Comparison of ENCODE assay signal across 1 cellular context in the genomic region with DNA sequence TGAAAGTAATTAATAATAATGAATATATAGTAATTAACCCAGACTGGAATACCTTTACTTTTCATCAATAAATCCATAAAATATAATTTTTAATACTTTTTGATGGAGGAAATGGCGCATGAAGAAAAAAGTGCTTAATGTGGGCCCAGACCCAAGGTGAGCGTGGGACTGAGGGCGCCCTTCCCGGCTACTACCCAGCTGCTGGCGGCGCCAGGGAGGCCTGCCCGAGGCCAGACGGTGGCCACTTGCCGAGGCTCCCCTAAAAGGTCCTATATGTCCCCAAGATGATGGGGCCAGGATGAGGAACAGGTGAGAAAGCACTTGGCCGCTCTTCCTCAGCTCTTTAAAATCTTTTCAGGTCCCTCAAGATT.
TF ChIP-seq lines count a peak whose summit lies in the region.

No MANE protein-coding gene starts in this region.

TF ChIP-seq in HepG2, 621 proteins besides CTCF, POLR2A, EP300 and RAD21:
- TF ChIP-seq YY1 (IDR thresholded peaks at IDR 0.05; ENCODE audit: insufficient read depth, insufficient replicate concordance, low read depth, low read length) (peak; percentile 3), ZNF788 (CRISPR knock-in tag; IDR thresholded peaks at IDR 0.05; ENCODE audit: borderline replicate concordance) (no peak), ZNF775 (CRISPR knock-in tag; IDR thresholded peaks at IDR 0.05; ENCODE audit: borderline replicate concordance) (peak; percentile 25; the same call in 1 of the 2 replicates), SMAD1 (CRISPR knock-in tag; IDR thresholded peaks at IDR 0.05; ENCODE audit: borderline replicate concordance, low read depth) (no peak), KDM5A (IDR thresholded peaks at IDR 0.05; ENCODE audit: borderline replicate concordance, low read length) (peak; percentile 22; the same call in 1 of the 2 replicates), ZNF101 (CRISPR knock-in tag; IDR thresholded peaks at IDR 0.05; ENCODE audit: borderline replicate concordance, low read depth) (no peak), GATAD1 (CRISPR knock-in tag; IDR thresholded peaks at IDR 0.05) (0 out of 2 replicates have a peak, but pooled peaks have one; percentile 11)
